In the genomic region with DNA sequence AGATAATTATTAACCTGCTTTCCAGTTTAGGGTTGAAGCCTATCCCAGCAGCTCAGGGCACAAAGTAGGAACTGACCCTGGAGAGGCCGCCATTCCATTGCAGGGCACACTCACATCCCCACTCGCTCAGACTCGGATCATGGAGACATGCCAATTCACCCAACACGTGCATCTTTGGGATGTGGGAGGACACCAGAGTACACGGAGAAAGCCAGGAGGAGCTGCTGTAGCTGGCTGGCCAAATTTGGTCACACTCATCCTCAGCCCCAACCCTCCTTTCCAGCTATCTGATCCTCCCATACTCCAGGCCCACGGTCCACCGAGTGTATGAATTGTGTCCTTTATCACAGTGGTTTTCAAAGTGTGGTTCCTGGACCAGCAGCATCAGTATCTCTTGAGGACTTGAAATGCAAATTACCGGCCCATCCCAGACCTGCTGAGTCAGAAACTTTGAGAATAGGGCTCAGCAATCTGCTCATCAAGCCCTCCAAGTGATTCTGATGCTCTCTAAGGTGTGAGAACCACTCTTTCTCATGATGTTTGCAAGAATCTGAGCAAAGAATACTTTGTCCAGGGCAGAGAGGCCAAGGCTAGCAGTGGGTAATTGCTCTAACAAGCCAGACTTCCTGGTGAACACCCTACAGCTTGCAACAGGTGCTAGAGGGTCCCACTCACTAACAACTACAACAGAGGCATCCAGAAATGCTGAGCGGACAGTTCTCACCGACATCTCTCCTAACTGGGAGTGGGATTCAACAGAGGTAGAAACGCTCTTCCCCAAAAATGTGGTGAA, we compare ENCODE assay signal across 18 cellular contexts. TPM values are rescaled to one million over a fixed set of nuclear protein-coding genes. Genes with fewer than 3 reads are reported as not detected.
A peak's percentile ranks its signal among the peaks of the same experiment; 100 is the strongest.
DNase-seq lines count a peak whose midpoint lies in the region; ATAC-seq, FAIRE-seq and TF ChIP-seq lines count a peak whose summit lies in the region.
"Had no signal": no experiment of that assay in that cellular context is flagged by ENCODE, and none has a peak within 500 bp of the region (broad histone marks: within the 10 kb centered on the region; RNA-seq: fewer than 3 reads in every experiment).

No MANE protein-coding gene starts in this region.

- no peak for DNase-seq in A549 (ENCODE audit: low read depth in 1 of 2, low spot score in 1 of 2)
- DNase-seq in PC-3: no peak
- DNase-seq in mesenchymal stem cell: no peak
- DNase-seq in Right ventricle myocardium superior: no peak
- no peak for DNase-seq in NCI-H2107 (lab: John Stamatoyannopoulos, UW)
- no peak for DNase-seq in activated T-helper 1 cell treated with anti-CD3 and anti-CD28 coated beads, Interleukin-12 subunit alpha, Interleukin-12 subunit beta, Interleukin-2, Interleukin-4 antibody, amounts not matched to agents 30 ng/mL and 10 ng/mL and 1 ng/mL, durations not matched to agents 14 hours and 24 hours and 36 hours (ENCODE audit: low spot score)
- DNase-seq: 8988T; CD4-positive, CD25-positive, alpha-beta regulatory T cell; DMS53; EL; HFFc6; NCI-H1417; NCI-H1930; NK-92 treated with Interleukin-12 subunit alpha and Interleukin-12 subunit beta, amount 100 ng/mL, for 24 hours had no signal

- H4K91ac ChIP-seq in mesenchymal stem cell (ENCODE audit: low read length): peak overlapping the region; percentile 16

- H3K4me1 ChIP-seq in A549 (peaks cover 91% of the 10 kb centered on the region), PC-3 (ENCODE audit: insufficient read depth, low read length) (peaks cover 72% of the 10 kb centered on the region), endocrine pancreas (ENCODE audit: control insufficient read depth, insufficient read depth, low read length) (no peaks in the 10 kb centered on the region), mesenchymal stem cell (ENCODE audit: control insufficient read depth, insufficient read depth, low read depth, low read length) (peaks cover 25% of the 10 kb centered on the region)

- no peak overlapping the region for H4K8ac ChIP-seq in mesenchymal stem cell (ENCODE audit: low read length)

- no peaks in the 10 kb centered on the region for H3F3A ChIP-seq in PC-3 (ENCODE audit: low read length, unreplicated experiment)

- no peak for TF ChIP-seq RAD21 in A549 (conservative IDR thresholded peaks at IDR 0.05 in 1 of 2, IDR thresholded peaks at IDR 0.05 in 1 of 2)

- H3K4me3 Mint-ChIP-seq in activated T-helper 1 cell treated with anti-CD3 and anti-CD28 coated beads, Interleukin-12 subunit alpha, Interleukin-12 subunit beta, Interleukin-2, Interleukin-4 antibody, amounts not matched to agents 30 ng/mL and 10 ng/mL and 1 ng/mL, durations not matched to agents 14 hours and 24 hours and 36 hours: no peak overlapping the region
- H3K4me3 Mint-ChIP-seq: B cell; CD4-positive, CD25-positive, alpha-beta regulatory T cell; HFFc6 had no signal

- no peak for TF ChIP-seq POLR2A in A549 (IDR thresholded peaks at IDR 0.05; ENCODE audit: low read length)

- H3K27ac ChIP-seq in A549 (peak overlapping the region; percentile 93 to 98), PC-3 (ENCODE audit: low read length) (peak overlapping the region; percentile 100; the same call in 1 of the 2 replicates), mesenchymal stem cell (ENCODE audit: low read length, poor library complexity, severe bottlenecking) (no peak overlapping the region)

- 87% methylated on average over 11 of the region's 11 CpGs for WGBS in A549 (ENCODE audit: missing lambda C conversion rate)
- 97% methylated on average over 11 of the region's 11 CpGs for WGBS in mesenchymal stem cell

- H3K36me3 Mint-ChIP-seq in activated T-helper 1 cell treated with anti-CD3 and anti-CD28 coated beads, Interleukin-12 subunit alpha, Interleukin-12 subunit beta, Interleukin-2, Interleukin-4 antibody, amounts not matched to agents 30 ng/mL and 10 ng/mL and 1 ng/mL, durations not matched to agents 14 hours and 24 hours and 36 hours (ENCODE audit: low read depth): no peaks in the 10 kb centered on the region
- H3K36me3 Mint-ChIP-seq: CD4-positive, CD25-positive, alpha-beta regulatory T cell had no signal

- no peak for FAIRE-seq in A549 (lab: Jason Lieb, UNC)
- FAIRE-seq: GM12878 had no signal

- no peaks in the 10 kb centered on the region for H3K79me1 ChIP-seq in mesenchymal stem cell (replicated peaks; ENCODE audit: low read length, poor library complexity, severe bottlenecking)

- H3K23ac ChIP-seq in mesenchymal stem cell (ENCODE audit: low read length in 2 of 2): no peak overlapping the region

- CTCF ChIA-PET in A549 (lab: Yijun Ruan, JAX) (interaction anchor here (0.9 to 48.3 kb wide), 7 partner anchors 8 to 24 kb away, joined by 3 to 774 read pairs (median 10); no protein-coding TSS in a partner anchor), PC-3 (lab: Charles Lee) (interaction anchor here (0.5 kb wide), 1 partner anchor 93 kb away, joined by 5 read pairs; no protein-coding TSS in a partner anchor)

- intact Hi-C loops in PC-3 (cut with micrococcal nuclease): no loop called here
- intact Hi-C loops in Right ventricle myocardium superior (cut with DNase I): no loop called here
- intact Hi-C loops in activated T-helper 1 cell treated with anti-CD3 and anti-CD28 coated beads, Interleukin-12 subunit alpha, Interleukin-12 subunit beta, Interleukin-2, Interleukin-4 antibody, amounts not matched to agents 30 ng/mL and 10 ng/mL and 1 ng/mL, durations not matched to agents 14 hours and 24 hours and 36 hours (cut with micrococcal nuclease): no loop called here

- no peaks in the 10 kb centered on the region for H3K9me2 ChIP-seq in PC-3 (replicated peaks; ENCODE audit: low read length)

- H3K4me2 ChIP-seq in A549 (peak overlapping the region; percentile 24; the same call in 2 of the 3 replicates), PC-3 (ENCODE audit: low read length) (no peak overlapping the region), mesenchymal stem cell (ENCODE audit: low read length, poor library complexity, severe bottlenecking) (no peak overlapping the region)

- TF ChIP-seq CTCF in A549 (IDR thresholded peaks at IDR 0.05) (no peak), PC-3 (conservative IDR thresholded peaks at IDR 0.05; ENCODE audit: low read depth, low read length) (no peak)

- H3K4me3 ChIP-seq in A549: no peak overlapping the region
- no peak overlapping the region for H3K4me3 ChIP-seq in PC-3 (ENCODE audit: low read length)
- no peak overlapping the region for H3K4me3 ChIP-seq in endocrine pancreas (ENCODE audit: control insufficient read depth, insufficient read depth, low read length)
- no peak overlapping the region for H3K4me3 ChIP-seq in mesenchymal stem cell (ENCODE audit: insufficient read depth in 1 of 2, low read depth in 1 of 2, low read length in 2 of 2)
- H3K4me3 ChIP-seq: GM12878 had no signal

- H3K4ac ChIP-seq in mesenchymal stem cell (ENCODE audit: low read depth in 1 of 2, low read length in 2 of 2): peak overlapping the region in 1 of 2 experiments; percentile 17

- H3K27me3 Mint-ChIP-seq in activated T-helper 1 cell treated with anti-CD3 and anti-CD28 coated beads, Interleukin-12 subunit alpha, Interleukin-12 subunit beta, Interleukin-2, Interleukin-4 antibody, amounts not matched to agents 30 ng/mL and 10 ng/mL and 1 ng/mL, durations not matched to agents 14 hours and 24 hours and 36 hours (ENCODE audit: insufficient read depth): peaks cover 17% of the 10 kb centered on the region
- H3K27me3 Mint-ChIP-seq: B cell had no signal

- no peaks in the 10 kb centered on the region for H4K20me1 ChIP-seq in PC-3 (ENCODE audit: low read length)

- no peak overlapping the region for H2AK5ac ChIP-seq in mesenchymal stem cell (ENCODE audit: low read length, severe bottlenecking)

- no peaks in the 10 kb centered on the region for H3K9me3 Mint-ChIP-seq in activated T-helper 1 cell treated with anti-CD3 and anti-CD28 coated beads, Interleukin-12 subunit alpha, Interleukin-12 subunit beta, Interleukin-2, Interleukin-4 antibody, amounts not matched to agents 30 ng/mL and 10 ng/mL and 1 ng/mL, durations not matched to agents 14 hours and 24 hours and 36 hours
- H3K9me3 Mint-ChIP-seq: CD4-positive, CD25-positive, alpha-beta regulatory T cell had no signal

- H3K9ac ChIP-seq in PC-3 (ENCODE audit: low read length) (no peak overlapping the region), endocrine pancreas (ENCODE audit: control insufficient read depth, insufficient read depth, low read length) (peak overlapping the region; percentile 4), mesenchymal stem cell (ENCODE audit: low read length) (no peak overlapping the region)

- POLR2A ChIA-PET in A549 (lab: Yijun Ruan, JAX) (no interaction called here), PC-3 (lab: Charles Lee; ENCODE audit: unreplicated experiment) (interaction anchor here (0.5 to 0.6 kb wide), 2 partner anchors 9 to 12 kb away, joined by 3 to 5 read pairs; no protein-coding TSS in a partner anchor)

- no peak overlapping the region for H2BK120ac ChIP-seq in mesenchymal stem cell (ENCODE audit: low read depth, low read length)

- H3K18ac ChIP-seq in mesenchymal stem cell (ENCODE audit: low read depth in 1 of 2, low read length in 2 of 2): no peak overlapping the region

- H3K79me2 ChIP-seq in PC-3 (ENCODE audit: low read length): no peaks in the 10 kb centered on the region

- H3K27me3 ChIP-seq in PC-3 (ENCODE audit: low read length) (no peaks in the 10 kb centered on the region), endocrine pancreas (ENCODE audit: control insufficient read depth, insufficient read depth, low read length) (no peaks in the 10 kb centered on the region), mesenchymal stem cell (ENCODE audit: control insufficient read depth in 1 of 2, insufficient read depth in 1 of 2, low read length in 2 of 2) (no peaks in the 10 kb centered on the region)

- H2BK5ac ChIP-seq in mesenchymal stem cell (ENCODE audit: low read depth, low read length, poor library complexity, severe bottlenecking): no peak overlapping the region

- BruUV-seq in PC-3 (replicated peaks; lab: Mats Ljungman, UMichigan): no TSS peak

- peaks cover 15% of the 10 kb centered on the region for H3K4me1 Mint-ChIP-seq in activated T-helper 1 cell treated with anti-CD3 and anti-CD28 coated beads, Interleukin-12 subunit alpha, Interleukin-12 subunit beta, Interleukin-2, Interleukin-4 antibody, amounts not matched to agents 30 ng/mL and 10 ng/mL and 1 ng/mL, durations not matched to agents 14 hours and 24 hours and 36 hours (ENCODE audit: low read depth)
- H3K4me1 Mint-ChIP-seq: CD4-positive, CD25-positive, alpha-beta regulatory T cell had no signal

- H3K14ac ChIP-seq in mesenchymal stem cell (ENCODE audit: low read length in 2 of 2): peak overlapping the region in 1 of 2 experiments; percentile 69

- no peaks in the 10 kb centered on the region for H3K36me3 ChIP-seq in PC-3 (ENCODE audit: low read depth, low read length)
- H3K36me3 ChIP-seq in endocrine pancreas (ENCODE audit: control insufficient read depth, insufficient read depth, low read length): no peaks in the 10 kb centered on the region
- H3K36me3 ChIP-seq in mesenchymal stem cell (ENCODE audit: control insufficient read depth in 1 of 2, insufficient read depth in 2 of 2, low read depth in 1 of 2, low read length in 2 of 2): no peaks in the 10 kb centered on the region

- H3K9me3 ChIP-seq in A549 (0 out of 3 replicates have a peak, but pooled peaks cover 3% of the 10 kb centered on the region), PC-3 (ENCODE audit: low read length) (no peaks in the 10 kb centered on the region), endocrine pancreas (ENCODE audit: control insufficient read depth, low read length) (no peaks in the 10 kb centered on the region), mesenchymal stem cell (ENCODE audit: control insufficient read depth, low read length) (no peaks in the 10 kb centered on the region)

- H2BK12ac ChIP-seq in mesenchymal stem cell (ENCODE audit: low read length in 2 of 2): peak overlapping the region in 1 of 2 experiments; percentile 85

- H2BK15ac ChIP-seq in mesenchymal stem cell (ENCODE audit: low read depth, poor library complexity, severe bottlenecking): no peak overlapping the region

- no peak for TF ChIP-seq EP300 in A549 (IDR thresholded peaks at IDR 0.05)

- ATAC-seq in A549: no peak
- ATAC-seq in PC-3: no peak
- no peak for ATAC-seq in Right ventricle myocardium superior (ENCODE audit: poor library complexity)
- no peak for ATAC-seq in GM18858 (IDR thresholded peaks at IDR 0.05; ENCODE audit: unreplicated experiment)
- ATAC-seq: GM12878 had no signal

- H2AFZ ChIP-seq in PC-3 (ENCODE audit: low read length) (no peak overlapping the region), mesenchymal stem cell (ENCODE audit: low read depth, low read length) (no peak overlapping the region)

- no peak overlapping the region for H3K27ac Mint-ChIP-seq in activated T-helper 1 cell treated with anti-CD3 and anti-CD28 coated beads, Interleukin-12 subunit alpha, Interleukin-12 subunit beta, Interleukin-2, Interleukin-4 antibody, amounts not matched to agents 30 ng/mL and 10 ng/mL and 1 ng/mL, durations not matched to agents 14 hours and 24 hours and 36 hours
- H3K27ac Mint-ChIP-seq: B cell had no signal

RNA-seq across cellular contexts. Expression of a gene that starts 26.3 kb away (rescaled TPM):
- polyA plus RNA-seq in A549 (2011; rRNA removed): 21.2 and 26.8 TPM in 2 replicates
- 26.3 and 34.1 TPM in 2 replicates for polyA plus RNA-seq in A549 (2012; cell fraction: cytosol; rRNA removed)
- 60.6 and 73.2 TPM in 2 replicates for polyA plus RNA-seq in A549 (2012; cell fraction: nucleus; rRNA removed)
- 40.2 to 43.4 TPM (median 40.5 TPM) in 3 replicates for polyA plus RNA-seq in A549 (2017; fragmentation: RNase III; extraction: RNeasy Plus Mini Kit Qiagen cat#74134 plus additional on column Dnase treatment)
- 20.8 and 29.5 TPM in 2 replicates for polyA minus RNA-seq in A549 (2011; rRNA and poly(A)+ RNA removed)
- total RNA-seq in PC-3 (2014; rRNA removed): 100 and 126 TPM in 2 replicates
- 11.3 TPM for polyA plus RNA-seq in mesenchymal stem cell (2013, experiment 1 of 2)
- 11.5 TPM for polyA plus RNA-seq in mesenchymal stem cell (2013, experiment 2 of 2)
- total RNA-seq in Right ventricle myocardium superior: 15.1 TPM
- 59.4 and 61.5 TPM in 2 replicates for total RNA-seq in activated T-helper 1 cell treated with anti-CD3 and anti-CD28 coated beads, Interleukin-12 subunit alpha, Interleukin-12 subunit beta, Interleukin-2, Interleukin-4 antibody, amounts not matched to agents 30 ng/mL and 10 ng/mL and 1 ng/mL, durations not matched to agents 14 hours and 24 hours and 36 hours
